8 cellular contexts compared by ENCODE assay signal in the genomic region with DNA sequence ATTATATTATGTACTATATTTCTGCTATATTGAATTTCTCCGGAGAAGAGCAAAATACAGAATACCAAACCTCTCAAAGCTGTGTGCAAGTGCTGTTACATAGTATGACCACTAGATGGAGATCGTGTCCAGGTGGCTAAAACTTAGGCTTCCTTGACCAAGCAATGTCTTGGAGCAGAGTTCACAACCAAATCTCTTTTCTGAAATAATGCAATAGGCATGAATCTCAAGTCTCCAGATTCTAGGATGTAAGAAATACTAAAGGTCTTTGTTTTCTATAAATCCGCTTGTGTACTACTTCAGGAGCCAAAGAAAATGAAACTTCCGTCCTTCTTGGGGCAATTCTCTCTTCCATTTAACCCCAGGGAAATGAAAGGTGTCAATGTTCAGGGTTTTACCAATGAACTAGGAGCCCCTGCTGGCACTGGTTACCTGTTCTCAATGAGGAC.
DNase-seq lines count a peak whose midpoint lies in the region; ATAC-seq and TF ChIP-seq lines count a peak whose summit lies in the region.

No MANE protein-coding gene starts in this region.

- no peak overlapping the region for H3K27ac Mint-ChIP-seq in CD14-positive monocyte

- no peak overlapping the region for H2AFZ ChIP-seq in Karpas-422 (ENCODE audit: low read length)

- H3K27me3 ChIP-seq in Karpas-422 (ENCODE audit: low read length) = no peaks in the 10 kb centered on the region

- intact Hi-C loops in CD14-positive monocyte (cut with micrococcal nuclease) = no loop called here
- intact Hi-C loops in posterior vena cava (cut with DNase I) = no loop called here

- no peaks in the 10 kb centered on the region for H3K9me2 ChIP-seq in Karpas-422 (replicated peaks; ENCODE audit: insufficient read depth, low read length)

- DNase-seq in CD14-positive monocyte (ENCODE audit: low spot score) (no peak), Karpas-422 (peak; percentile 75), RKO (ENCODE audit: low spot score) (peak; percentile 64), myocyte (ENCODE audit: low read depth) (peak; percentile 63), posterior vena cava (ENCODE audit: low spot score) (no peak)

- peaks cover 0 to 10% (median under 1%) of the 10 kb centered on the region in 7 donors for H3K9me3 Mint-ChIP-seq in CD14-positive monocyte

- no peaks in the 10 kb centered on the region for H3K36me3 Mint-ChIP-seq in CD14-positive monocyte

- H3K79me2 ChIP-seq in Karpas-422 (ENCODE audit: low read length) = no peaks in the 10 kb centered on the region

- H3K27ac ChIP-seq in Karpas-422 (ENCODE audit: low read length) = no peak overlapping the region

- peak; percentile 64 for ATAC-seq in GM18868 (IDR thresholded peaks at IDR 0.05; ENCODE audit: unreplicated experiment)
- ATAC-seq in esophagus mucosa = peak; percentile 78
- no peak for ATAC-seq in GM19452 (IDR thresholded peaks at IDR 0.05; ENCODE audit: unreplicated experiment)

- H3K9me3 ChIP-seq in Karpas-422 (ENCODE audit: low read length) = no peaks in the 10 kb centered on the region

- H3K27me3 Mint-ChIP-seq in CD14-positive monocyte (ENCODE audit: low read depth in 3 of 3) = peaks cover 6 to 8% (median 7%) of the 10 kb centered on the region in 3 donors

- no peaks in the 10 kb centered on the region for H3K4me1 Mint-ChIP-seq in CD14-positive monocyte

- H3K4me2 ChIP-seq in Karpas-422 (ENCODE audit: low read depth, low read length, poor library complexity, severe bottlenecking) = no peak overlapping the region

- H3K9ac ChIP-seq in Karpas-422 (ENCODE audit: low read length) = no peak overlapping the region

- no peaks in the 10 kb centered on the region for H3K36me3 ChIP-seq in Karpas-422 (ENCODE audit: insufficient read depth, low read length)

- H3K4me3 ChIP-seq in Karpas-422 (ENCODE audit: low read length) = no peak overlapping the region

- TF ChIP-seq CTCF in CD14-positive monocyte (IDR thresholded peaks at IDR 0.05) = peak; percentile 97

- H3K4me1 ChIP-seq in Karpas-422 (ENCODE audit: low read length) = no peaks in the 10 kb centered on the region

- no peaks in the 10 kb centered on the region for H4K20me1 ChIP-seq in Karpas-422 (ENCODE audit: insufficient read depth, low read depth, low read length)

- H3K4me3 Mint-ChIP-seq in CD14-positive monocyte = no peak overlapping the region

Comparison
In these comparisons a context has a peak if more than half of its experiments do, and no peak if none do; other contexts are left out.
1. DNase-seq: peak in Karpas-422 (single experiment), RKO (single experiment) and myocyte (single experiment); none in CD14-positive monocyte (single experiment) and posterior vena cava (single experiment).